8 cellular contexts compared by ENCODE assay signal in the genomic region with DNA sequence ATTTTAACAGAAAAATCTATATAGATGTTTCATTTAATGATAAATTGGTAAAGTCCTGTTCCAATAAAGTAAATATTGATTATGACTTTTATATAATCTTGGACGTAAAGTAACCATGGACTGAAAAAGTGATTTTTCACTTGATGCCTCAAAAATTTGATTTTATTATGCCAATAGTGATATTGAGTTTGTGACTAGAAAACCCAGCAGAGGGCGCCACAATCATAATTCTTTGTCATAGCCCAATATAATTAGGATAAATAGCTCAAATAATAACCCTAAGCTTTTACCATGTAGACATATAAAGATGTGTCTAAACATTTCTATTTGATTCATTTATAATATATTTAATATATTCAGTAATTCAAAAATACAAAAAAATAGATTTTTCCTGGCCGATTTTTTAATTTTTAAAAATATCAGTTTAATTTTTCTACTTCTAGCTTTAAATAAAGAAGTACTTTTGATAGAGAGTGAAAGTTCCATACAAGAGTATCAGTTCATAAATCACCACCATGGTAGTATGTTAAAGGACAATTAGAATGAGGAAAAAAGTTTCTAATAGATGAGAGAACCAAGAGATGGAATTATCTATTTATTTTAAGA. TPM values are rescaled to one million over a fixed set of nuclear protein-coding genes. Genes with fewer than 3 reads are reported as not detected.
A peak's percentile ranks its signal among the peaks of the same experiment; 100 is the strongest.
DNase-seq lines count a peak whose midpoint lies in the region; ATAC-seq and TF ChIP-seq lines count a peak whose summit lies in the region.

No MANE protein-coding gene starts in this region.

- ATAC-seq in Right ventricle myocardium inferior = no peak
- ATAC-seq in GM18907 (IDR thresholded peaks at IDR 0.05; ENCODE audit: unreplicated experiment) = no peak
- no peak for ATAC-seq in HG02885 (IDR thresholded peaks at IDR 0.05; ENCODE audit: poor library complexity, unreplicated experiment)

- TF ChIP-seq CTCF in cardiac muscle cell (IDR thresholded peaks at IDR 0.05; ENCODE audit: low read depth, low read length) = peak; percentile 60
- TF ChIP-seq CTCF in fibroblast of lung (conservative IDR thresholded peaks at IDR 0.05 in 1 of 2, IDR thresholded peaks at IDR 0.05 in 1 of 2; ENCODE audit: low read depth in 1 of 2, low read length in 2 of 2) = peak; percentile 39 to 62
- peak; percentile 82 for TF ChIP-seq CTCF in progenitor cell of endocrine pancreas (IDR thresholded peaks at IDR 0.05; ENCODE audit: unreplicated experiment)

- no peaks in the 10 kb centered on the region for H3K79me2 ChIP-seq in fibroblast of lung (ENCODE audit: control insufficient read depth, insufficient read depth, low read length)

- H3K9me3 ChIP-seq in cardiac muscle cell (ENCODE audit: low read depth) (no peaks in the 10 kb centered on the region), fibroblast of lung (ENCODE audit: control insufficient read depth, insufficient read depth, low read depth, low read length) (no peaks in the 10 kb centered on the region)

- no peaks in the 10 kb centered on the region for H4K20me1 ChIP-seq in fibroblast of lung (ENCODE audit: control insufficient read depth, extremely low read depth, insufficient read depth, low read length)

- no peak overlapping the region for H3K27ac ChIP-seq in cardiac muscle cell
- H3K27ac ChIP-seq in fibroblast of lung (ENCODE audit: insufficient read depth, low read length) = no peak overlapping the region

- intact Hi-C loops in Right ventricle myocardium inferior (cut with DNase I) = loop anchor here (2.0 kb wide), 1 partner anchor 564 kb away; no protein-coding TSS in a partner anchor
- intact Hi-C loops in activated CD4-positive, alpha-beta memory T cell treated with anti-CD3 and anti-CD28 coated beads for 36 hours (cut with micrococcal nuclease) = loop anchor here (1.0 to 5.0 kb wide), 2 partner anchors 85 to 564 kb away; no protein-coding TSS in a partner anchor

- H3K36me3 ChIP-seq in cardiac muscle cell (no peaks in the 10 kb centered on the region), fibroblast of lung (ENCODE audit: control insufficient read depth, insufficient read depth, low read length) (no peaks in the 10 kb centered on the region)

- CTCF ChIA-PET in activated CD4-positive, alpha-beta memory T cell treated with anti-CD3 and anti-CD28 coated beads for 36 hours (lab: Charles Lee) = interaction anchor here (0.6 to 5.4 kb wide), 20 partner anchors 10 to 579 kb away, joined by 3 to 74 read pairs (median 3); partner anchors contain the start of genes CAMKMT and PREPL

- POLR2A ChIA-PET in activated CD4-positive, alpha-beta memory T cell treated with anti-CD3 and anti-CD28 coated beads for 36 hours (lab: Charles Lee) = no interaction called here

- H3K4me3 Mint-ChIP-seq in activated CD4-positive, alpha-beta memory T cell treated with anti-CD3 and anti-CD28 coated beads for 36 hours = no peak overlapping the region
- H3K4me3 Mint-ChIP-seq in progenitor cell of endocrine pancreas (ENCODE audit: low read depth) = no peak overlapping the region

- H3K4me3 ChIP-seq in cardiac muscle cell (no peak overlapping the region), fibroblast of lung (replicated peaks in 1 of 4; ENCODE audit: control extremely low read depth in 1 of 4, insufficient read depth in 1 of 4, low read depth in 3 of 4, low read length in 4 of 4) (no peak overlapping the region)

- H3K27ac Mint-ChIP-seq in activated CD4-positive, alpha-beta memory T cell treated with anti-CD3 and anti-CD28 coated beads for 36 hours = no peak overlapping the region
- no peak overlapping the region for H3K27ac Mint-ChIP-seq in progenitor cell of endocrine pancreas

- H3K4me1 ChIP-seq in cardiac muscle cell (ENCODE audit: low read depth) = no peaks in the 10 kb centered on the region
- no peaks in the 10 kb centered on the region for H3K4me1 ChIP-seq in fibroblast of lung (ENCODE audit: control insufficient read depth, extremely low read depth, insufficient read depth, low read length)

- no peaks in the 10 kb centered on the region for H3K9me3 Mint-ChIP-seq in activated CD4-positive, alpha-beta memory T cell treated with anti-CD3 and anti-CD28 coated beads for 36 hours
- peaks cover 10% of the 10 kb centered on the region for H3K9me3 Mint-ChIP-seq in progenitor cell of endocrine pancreas (ENCODE audit: low read depth)

- no peaks in the 10 kb centered on the region for H3K27me3 ChIP-seq in cardiac muscle cell
- H3K27me3 ChIP-seq in fibroblast of lung (ENCODE audit: control insufficient read depth, insufficient read depth, low read length) = no peaks in the 10 kb centered on the region

- no peak overlapping the region for H3K4me2 ChIP-seq in fibroblast of lung (ENCODE audit: extremely low read depth, insufficient read depth, low read length)

- no peak overlapping the region for H3K9ac ChIP-seq in fibroblast of lung (ENCODE audit: insufficient read depth, low read length)

- no peak overlapping the region for H2AFZ ChIP-seq in fibroblast of lung (ENCODE audit: low read length)

- H3K27me3 Mint-ChIP-seq in activated CD4-positive, alpha-beta memory T cell treated with anti-CD3 and anti-CD28 coated beads for 36 hours = no peaks in the 10 kb centered on the region
- H3K27me3 Mint-ChIP-seq in progenitor cell of endocrine pancreas = no peaks in the 10 kb centered on the region

- DNase-seq in cardiac muscle cell (ENCODE audit: low read depth in 1 of 2, low spot score in 1 of 2) (peak; percentile 51 to 66), Right ventricle myocardium inferior (ENCODE audit: missing footprints) (no peak), NCI-H2171 treated with DMSO at 0.1 percent for 48 hours (lab: John Stamatoyannopoulos, UW) (peak; percentile 41), fibroblast of lung (ENCODE audit: low read depth in 2 of 2) (peak; percentile 9 to 50), progenitor cell of endocrine pancreas (ENCODE audit: low spot score, unreplicated experiment) (peak; percentile 18)
- peak; percentile 41 for DNase-seq in activated CD4-positive, alpha-beta memory T cell treated with anti-CD3 and anti-CD28 coated beads for 36 hours

- peaks cover 3% of the 10 kb centered on the region for H3K36me3 Mint-ChIP-seq in activated CD4-positive, alpha-beta memory T cell treated with anti-CD3 and anti-CD28 coated beads for 36 hours
- H3K36me3 Mint-ChIP-seq in progenitor cell of endocrine pancreas (ENCODE audit: insufficient read depth) = peaks cover 4% of the 10 kb centered on the region

- H3K4me1 Mint-ChIP-seq in activated CD4-positive, alpha-beta memory T cell treated with anti-CD3 and anti-CD28 coated beads for 36 hours (ENCODE audit: low read depth) = peaks cover 2% of the 10 kb centered on the region
- peaks cover 2% of the 10 kb centered on the region for H3K4me1 Mint-ChIP-seq in progenitor cell of endocrine pancreas (ENCODE audit: low read depth)

RNA-seq across cellular contexts. Expression of gene CAMKMT, which starts 30.7 kb away (rescaled TPM):
- 16.9 and 23.1 TPM in 2 replicates for total RNA-seq in cardiac muscle cell
- polyA plus RNA-seq in cardiac muscle cell = 19.9 and 20.6 TPM in 2 replicates
- 4.6 TPM for total RNA-seq in Right ventricle myocardium inferior
- 10 to 100 TPM in 1 of 2 experiments, 1 to 10 TPM in 1; 9.3 to 11.3 TPM for total RNA-seq in activated CD4-positive, alpha-beta memory T cell treated with anti-CD3 and anti-CD28 coated beads for 36 hours
- 6.2 and 7.9 TPM in 2 replicates for total RNA-seq in fibroblast of lung
- polyA plus RNA-seq in fibroblast of lung = 11.6 and 12.1 TPM in 2 replicates
- 7.7 and 8.0 TPM in 2 replicates for polyA plus RNA-seq in fibroblast of lung (2012)
- polyA minus RNA-seq in fibroblast of lung (ENCODE audit: low replicate concordance) = 3.1 TPM in 1 of 2 replicates, not detected in the other
- total RNA-seq in progenitor cell of endocrine pancreas = 20.3 and 24.1 TPM in 2 replicates

RNA-seq across cellular contexts. Expression of gene PREPL, which starts 31.1 kb away (rescaled TPM):
- total RNA-seq in cardiac muscle cell (30.7 and 52.9 TPM in 2 replicates), Right ventricle myocardium inferior (76.7 TPM), fibroblast of lung (42.6 and 67.2 TPM in 2 replicates), progenitor cell of endocrine pancreas (42.6 and 45.6 TPM in 2 replicates)
- polyA plus RNA-seq in cardiac muscle cell (31.0 and 47.6 TPM in 2 replicates), fibroblast of lung (47.9 and 59.5 TPM in 2 replicates)
- 10 to 100 TPM; 25.2 to 32.1 TPM for total RNA-seq in activated CD4-positive, alpha-beta memory T cell treated with anti-CD3 and anti-CD28 coated beads for 36 hours
- polyA plus RNA-seq in fibroblast of lung (2012) = 27.0 and 31.9 TPM in 2 replicates
- polyA minus RNA-seq in fibroblast of lung (ENCODE audit: low replicate concordance) = 8.0 and 8.1 TPM in 2 replicates
